ENCODE assay signal across 20 cellular contexts in the genomic region with DNA sequence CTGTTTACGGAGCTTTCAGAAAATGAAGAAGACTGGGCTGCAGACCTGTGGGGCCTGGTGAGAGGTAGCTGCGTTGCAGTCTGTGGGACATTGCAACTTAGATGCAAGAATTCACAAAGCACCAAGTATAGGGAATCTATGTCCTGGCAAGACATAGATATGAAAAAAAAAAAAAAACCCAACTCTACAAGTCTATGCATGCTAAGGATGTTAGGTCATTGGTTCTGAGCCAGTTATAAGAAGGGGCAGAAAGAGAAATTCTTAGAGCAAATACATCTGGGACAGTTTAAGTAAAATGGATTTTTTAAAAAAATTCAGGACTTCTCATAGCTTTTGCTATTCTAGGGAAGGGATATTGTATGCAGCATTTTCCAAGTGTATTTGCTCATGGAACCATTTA.
"Had no signal": no experiment of that assay in that cellular context is flagged by ENCODE, and none has a peak within 500 bp of the region (broad histone marks: within the 10 kb centered on the region; RNA-seq: fewer than 3 reads in every experiment).

No MANE protein-coding gene starts in this region.

- H3K4me3 ChIP-seq: gastrocnemius medialis, smooth muscle cell, tibial artery had no signal

- H3K4me1 ChIP-seq: gastrocnemius medialis, tibial artery had no signal

- H3K4me2 ChIP-seq: smooth muscle cell had no signal

- H3K9me3 ChIP-seq: gastrocnemius medialis, tibial artery had no signal

- DNase-seq: activated CD4-positive, CD25-positive, alpha-beta regulatory T cell treated with anti-CD3 and anti-CD28 coated beads, Interleukin-2, amount 50 U/mL, for 72 hours; activated gamma-delta T cell; activated T-cell treated with anti-CD3 and anti-CD28 coated beads, Interleukin-2, amount 50 U/mL, for 72 hours; amniotic stem cell; brain microvascular endothelial cell; cortex of kidney; effector CD4-positive, alpha-beta T cell; gastrocnemius medialis; head of caudate nucleus; kidney; midbrain; nephron progenitor cell; nucleus accumbens; stimulated activated CD4-positive, alpha-beta T cell treated with anti-CD3 and anti-CD28 coated beads, Interleukin-4, amount 100 ng/mL, for 4 hours; stimulated activated naive B cell treated with anti-CD40 and anti-IgM and Interleukin-4, amounts not matched to agents 10 μg/mL and 1 μg/mL and 100 μg/mL, for 72 hours; T-helper 17 cell; tibial artery had no signal

- H3K27ac ChIP-seq: brain microvascular endothelial cell, gastrocnemius medialis, tibial artery, VCaP had no signal

- H3K27me3 ChIP-seq: brain microvascular endothelial cell, gastrocnemius medialis, tibial artery had no signal

- H3K36me3 ChIP-seq: brain microvascular endothelial cell, gastrocnemius medialis, tibial artery had no signal

- ATAC-seq: activated T-cell treated with anti-CD3 and anti-CD28 coated beads, Interleukin-2, amount 50 U/mL, for 72 hours; gastrocnemius medialis; left lobe of liver; stimulated activated naive B cell treated with anti-CD40 and anti-IgM and Interleukin-4, amounts not matched to agents 10 μg/mL and 1 μg/mL and 100 μg/mL, for 72 hours; T-helper 17 cell had no signal
